16 cellular contexts compared by ENCODE assay signal in the genomic region with DNA sequence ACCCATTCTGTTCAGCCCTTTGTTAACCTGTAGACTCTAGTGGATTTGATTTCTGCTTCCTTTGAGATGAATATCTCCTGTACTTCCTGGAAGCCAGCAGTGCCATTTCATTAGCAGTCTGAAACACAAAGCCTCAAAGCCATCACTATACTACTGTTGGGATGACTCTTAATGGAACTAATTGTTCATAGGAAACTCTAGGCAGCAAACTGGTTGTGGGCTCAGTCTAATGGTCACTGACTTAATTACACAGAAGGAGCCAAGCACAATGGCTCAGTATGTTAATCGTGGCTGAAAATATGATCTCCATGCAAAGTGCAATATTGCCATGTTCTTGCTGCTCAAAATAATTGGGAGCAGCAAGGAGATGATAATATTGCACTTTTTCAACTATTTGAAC.
DNase-seq lines count a peak whose midpoint lies in the region; ATAC-seq and TF ChIP-seq lines count a peak whose summit lies in the region.
"Had no signal": no experiment of that assay in that cellular context is flagged by ENCODE, and none has a peak within 500 bp of the region (broad histone marks: within the 10 kb centered on the region; RNA-seq: fewer than 3 reads in every experiment).

No MANE protein-coding gene starts in this region.

- BruUV-seq in OCI-LY7 (replicated peaks; lab: Mats Ljungman, UMichigan): no TSS peak

- peaks cover 35% of the 10 kb centered on the region for H3K36me3 Mint-ChIP-seq in stimulated activated memory B cell treated with anti-CD40 and anti-IgM and Interleukin-4, amounts not matched to agents 10 μg/mL and 1 μg/mL and 100 μg/mL, for 72 hours

- H3K36me3 ChIP-seq in OCI-LY7 (ENCODE audit: insufficient read depth, low read length) (no peaks in the 10 kb centered on the region), MG63 (no peaks in the 10 kb centered on the region)

- H4K20me1 ChIP-seq in OCI-LY7 (ENCODE audit: insufficient read depth, low read length): no peaks in the 10 kb centered on the region

- H3K27me3 ChIP-seq in MG63: no peaks in the 10 kb centered on the region

- POLR2A ChIA-PET in OCI-LY7 (lab: Charles Lee): interaction anchor here (2.8 kb wide), 1 partner anchor 20 kb away, joined by 7 read pairs; no protein-coding TSS in a partner anchor

- DNase-seq in COLO829 (ENCODE audit: low spot score) (peak; percentile 28), OCI-LY7 (ENCODE audit: low spot score) (no peak), foreskin melanocyte (peak; percentile 88), GM03348 (ENCODE audit: low spot score) (no peak), MG63 (no peak)
- DNase-seq: C1 segment of cervical spinal cord, NCI-H1436 treated with DMSO at 0.1 percent for 48 hours, NCI-H2029 treated with DMSO at 0.1 percent for 48 hours, NCI-H446 treated with DMSO at 0.1 percent for 48 hours, SHP77, SK-N-SH had no signal

- H3K27ac Mint-ChIP-seq in stimulated activated memory B cell treated with anti-CD40 and anti-IgM and Interleukin-4, amounts not matched to agents 10 μg/mL and 1 μg/mL and 100 μg/mL, for 72 hours: peak overlapping the region; percentile 61

- peaks cover 22% of the 10 kb centered on the region for H3K4me1 ChIP-seq in OCI-LY7 (ENCODE audit: insufficient read depth, low read length, poor library complexity, severe bottlenecking)

- no peak for TF ChIP-seq CTCF in OCI-LY7 (conservative IDR thresholded peaks at IDR 0.05; ENCODE audit: low read length)

- H3K9me2 ChIP-seq in OCI-LY7 (ENCODE audit: insufficient read depth, low read length): no peaks in the 10 kb centered on the region
- H3K9me2 ChIP-seq: SK-N-SH had no signal

- H3K27me3 Mint-ChIP-seq in stimulated activated memory B cell treated with anti-CD40 and anti-IgM and Interleukin-4, amounts not matched to agents 10 μg/mL and 1 μg/mL and 100 μg/mL, for 72 hours: no peaks in the 10 kb centered on the region

- intact Hi-C loops in OCI-LY7 (cut with micrococcal nuclease; ENCODE audit: unreplicated experiment): no loop called here

- H3K9me3 Mint-ChIP-seq in stimulated activated memory B cell treated with anti-CD40 and anti-IgM and Interleukin-4, amounts not matched to agents 10 μg/mL and 1 μg/mL and 100 μg/mL, for 72 hours: peaks cover 4% of the 10 kb centered on the region

- H3K4me2 ChIP-seq in OCI-LY7 (ENCODE audit: low read length): no peak overlapping the region
- H3K4me2 ChIP-seq: KMS-11, SK-N-SH had no signal

- peaks cover 86% of the 10 kb centered on the region for H3K4me1 Mint-ChIP-seq in stimulated activated memory B cell treated with anti-CD40 and anti-IgM and Interleukin-4, amounts not matched to agents 10 μg/mL and 1 μg/mL and 100 μg/mL, for 72 hours

- no peaks in the 10 kb centered on the region for H3K79me2 ChIP-seq in OCI-LY7 (ENCODE audit: insufficient read depth, low read depth, low read length)

- H3K27ac ChIP-seq in OCI-LY7 (ENCODE audit: low read depth, low read length, poor library complexity, severe bottlenecking): no peak overlapping the region
- H3K27ac ChIP-seq: KMS-11 had no signal

- H3K9me3 ChIP-seq in OCI-LY7 (ENCODE audit: low read length) (no peaks in the 10 kb centered on the region), MG63 (no peaks in the 10 kb centered on the region)
- H3K9me3 ChIP-seq: SK-N-SH had no signal

- no peak for ATAC-seq in stimulated activated memory B cell treated with anti-CD40 and anti-IgM and Interleukin-4, amounts not matched to agents 10 μg/mL and 1 μg/mL and 100 μg/mL, for 72 hours
- ATAC-seq in HG03095 (IDR thresholded peaks at IDR 0.05; ENCODE audit: unreplicated experiment) (no peak), HG03432 (IDR thresholded peaks at IDR 0.05; ENCODE audit: unreplicated experiment) (no peak)
- ATAC-seq: HepG2 had no signal

- H3K4me3 ChIP-seq in OCI-LY7 (ENCODE audit: low read depth, low read length, poor library complexity, severe bottlenecking): no peak overlapping the region
- H3K4me3 ChIP-seq in MG63: no peak overlapping the region

- no peak overlapping the region for H3K4me3 Mint-ChIP-seq in stimulated activated memory B cell treated with anti-CD40 and anti-IgM and Interleukin-4, amounts not matched to agents 10 μg/mL and 1 μg/mL and 100 μg/mL, for 72 hours

- CTCF ChIA-PET in OCI-LY7 (lab: Charles Lee; ENCODE audit: unreplicated experiment): no interaction called here

- peak overlapping the region; percentile 23; the same call in 1 of the 2 replicates for H2AFZ ChIP-seq in OCI-LY7 (ENCODE audit: low read length)

Comparison
In these comparisons a context has a peak if more than half of its experiments do, and no peak if none do; other contexts are left out.
1. DNase-seq: peak in COLO829 (single experiment) and foreskin melanocyte (single experiment); none in OCI-LY7 (single experiment), GM03348 (single experiment) and MG63 (single experiment).